18 cellular contexts compared by ENCODE assay signal in the genomic region with DNA sequence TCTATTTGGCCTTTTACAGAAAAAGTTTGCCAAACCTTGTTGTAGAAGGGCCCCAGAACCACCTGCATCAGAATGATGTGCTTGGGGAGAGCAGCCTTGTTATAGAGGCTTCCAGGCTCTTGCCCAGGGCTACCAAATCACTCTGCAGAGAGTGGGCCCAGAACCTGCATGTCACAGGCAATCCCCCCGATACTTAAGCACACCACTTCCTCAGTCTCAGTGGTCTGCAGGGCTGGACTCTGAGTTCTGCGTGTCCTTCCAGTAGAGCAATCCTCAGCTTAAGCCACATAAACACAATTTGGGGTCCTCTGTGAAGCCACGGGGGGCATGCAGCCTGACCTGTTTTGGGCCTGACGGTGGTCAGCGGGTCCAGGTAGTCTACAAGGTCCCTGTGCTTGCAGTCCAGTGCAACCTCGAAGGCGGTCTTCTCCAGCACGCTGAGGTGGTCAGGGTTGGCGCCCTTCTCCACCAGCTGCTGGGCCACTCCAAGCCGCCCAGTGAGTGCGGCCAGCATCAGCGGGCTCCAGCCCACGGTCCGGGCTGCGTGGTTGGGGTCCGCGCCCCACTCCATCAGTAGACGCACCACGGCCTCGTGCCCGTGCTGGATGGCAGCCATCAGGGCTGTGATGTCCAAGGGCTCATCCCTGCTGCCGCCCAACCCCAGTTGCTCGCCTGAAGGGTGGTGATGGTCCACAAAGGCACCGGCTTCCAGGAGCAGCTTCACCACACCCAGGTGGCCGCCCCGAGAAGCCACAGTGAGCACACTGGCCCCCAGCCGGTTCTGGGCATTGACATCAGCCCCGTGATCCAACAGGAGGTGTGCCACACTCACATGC.
"Had no signal": no experiment of that assay in that cellular context is flagged by ENCODE, and none has a peak within 500 bp of the region (broad histone marks: within the 10 kb centered on the region; RNA-seq: fewer than 3 reads in every experiment).

No MANE protein-coding gene starts in this region.

- H3K4me3 ChIP-seq: esophagus squamous epithelium, gastroesophageal sphincter, left lung, lower lobe of right lung, right atrium auricular region, sigmoid colon, tibial nerve, upper lobe of right lung had no signal

- H3K27me3 ChIP-seq: esophagus squamous epithelium, gastroesophageal sphincter, left lung, right atrium auricular region, sigmoid colon, tibial nerve, upper lobe of right lung had no signal

- H3K9me3 ChIP-seq: esophagus squamous epithelium, gastroesophageal sphincter, left lung, lower lobe of right lung, right atrium auricular region, sigmoid colon, tibial nerve, upper lobe of right lung had no signal

- DNase-seq: esophagus squamous epithelium; foreskin fibroblast; glutamatergic neuron; islet precursor cell; left lung; lower lobe of right lung; mesenchymal stem cell; naive B cell; sigmoid colon; small intestine; stimulated activated CD4-positive, alpha-beta T cell treated with anti-CD3 and anti-CD28 coated beads, Interleukin-12 subunit alpha, Interleukin-12 subunit beta, amount 100 ng/mL, for 4 hours; stimulated activated CD8-positive, alpha-beta memory T cell treated with anti-CD3 and anti-CD28 coated beads, Interleukin-4, amount 100 ng/mL, for 48 hours; stimulated activated naive CD8-positive, alpha-beta T cell treated with anti-CD3 and anti-CD28 coated beads, Interleukin-15, Interleukin-2, amounts not matched to agents 100 U/mL and 50 U/mL, for 24 hours; upper lobe of right lung had no signal

- H3K27ac ChIP-seq: gastroesophageal sphincter, lower lobe of right lung, right atrium auricular region, tibial nerve, upper lobe of right lung had no signal

- FAIRE-seq: colon, small intestine had no signal

- ATAC-seq: stimulated activated naive CD8-positive, alpha-beta T cell treated with anti-CD3 and anti-CD28 coated beads, Interleukin-15, Interleukin-2, amounts not matched to agents 100 U/mL and 50 U/mL, for 24 hours had no signal

- H3K36me3 ChIP-seq: right atrium auricular region had no signal
